10 cellular contexts compared by ENCODE assay signal in the genomic region with DNA sequence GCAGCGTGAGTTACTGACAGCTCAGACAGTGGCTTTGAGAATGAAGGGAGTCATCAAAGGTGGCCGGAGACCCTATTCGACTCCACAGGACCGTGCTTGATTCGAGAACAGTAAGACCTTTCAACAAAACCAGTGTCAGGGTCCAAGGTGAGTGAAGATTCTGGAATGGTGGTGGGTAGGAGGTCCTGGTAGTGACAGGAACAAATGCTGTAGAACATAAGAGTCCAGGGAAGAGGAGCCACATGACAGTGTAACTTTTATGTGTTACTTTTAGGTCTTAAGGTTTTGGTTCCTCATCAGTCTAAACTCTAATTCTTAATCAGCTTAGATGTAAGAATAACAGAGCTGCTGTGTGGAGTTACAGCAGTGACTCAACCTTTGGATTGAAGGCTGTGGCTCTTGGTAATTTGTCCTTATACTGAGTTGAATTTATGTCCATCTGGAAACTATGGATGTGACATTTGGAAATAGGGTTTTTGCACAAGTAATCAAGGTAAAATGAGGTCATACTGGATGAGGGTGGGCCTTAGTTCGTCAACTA. TPM values are rescaled to one million over a fixed set of nuclear protein-coding genes. Genes with fewer than 3 reads are reported as not detected.
DNase-seq lines count a peak whose midpoint lies in the region; ATAC-seq and TF ChIP-seq lines count a peak whose summit lies in the region.
"Had no signal": no experiment of that assay in that cellular context is flagged by ENCODE, and none has a peak within 500 bp of the region (broad histone marks: within the 10 kb centered on the region; RNA-seq: fewer than 3 reads in every experiment).

No MANE protein-coding gene starts in this region.

- no peak for ATAC-seq in psoas muscle
- ATAC-seq in aorta (ENCODE audit: low FRiP score) = no peak

- no peaks in the 10 kb centered on the region for H3K27me3 ChIP-seq in GM06990 (replicated peaks; ENCODE audit: control insufficient read depth, insufficient read depth, low read length)
- H3K27me3 ChIP-seq in psoas muscle (ENCODE audit: insufficient read depth in 3 of 3, low read length in 2 of 3) = no peaks in the 10 kb centered on the region
- no peaks in the 10 kb centered on the region for H3K27me3 ChIP-seq in aorta (ENCODE audit: control insufficient read depth in 1 of 2, insufficient read depth in 2 of 2, low read length in 1 of 2)
- H3K27me3 ChIP-seq: pancreas had no signal

- peaks cover 19% of the 10 kb centered on the region for H3K4me1 ChIP-seq in psoas muscle
- peaks cover 0 to 3% of the 10 kb centered on the region in 2 donors for H3K4me1 ChIP-seq in aorta (ENCODE audit: control insufficient read depth in 1 of 2, insufficient read depth in 2 of 2, low read length in 2 of 2)

- no peak for DNase-seq in GM06990 (ENCODE audit: extremely low read depth, insufficient read length)
- no peak for DNase-seq in NB4 (ENCODE audit: low read depth)
- peak; percentile 8 for DNase-seq in chondrocyte (ENCODE audit: low spot score)
- no peak for DNase-seq in psoas muscle
- no peak for DNase-seq in aorta
- DNase-seq in DMS53 (lab: John Stamatoyannopoulos, UW) = no peak
- DNase-seq in NCI-H1694 treated with DMSO at 0.1 percent for 48 hours (lab: John Stamatoyannopoulos, UW) = no peak
- DNase-seq: hippocampal formation, NCI-H1436 had no signal

- WGBS in psoas muscle, 3 donors = 86 to 88% (median 87%) methylated on average over 6 of the region's 6 CpGs
- 83 to 88% methylated on average over 6 of the region's 6 CpGs for WGBS in aorta, 2 donors

- no peaks in the 10 kb centered on the region for H3K36me3 Mint-ChIP-seq in chondrocyte (ENCODE audit: low read depth)

- peaks cover 49% of the 10 kb centered on the region for H3K4me1 Mint-ChIP-seq in chondrocyte (ENCODE audit: low read depth)

- no peaks in the 10 kb centered on the region for H3K9me3 ChIP-seq in psoas muscle
- H3K9me3 ChIP-seq in aorta (ENCODE audit: control insufficient read depth, low read length) = no peaks in the 10 kb centered on the region
- H3K9me3 ChIP-seq: pancreas had no signal

- no peaks in the 10 kb centered on the region for H3K27me3 Mint-ChIP-seq in chondrocyte (ENCODE audit: low read depth)

- H3K27ac ChIP-seq in psoas muscle (peak overlapping the region; percentile 96), aorta (ENCODE audit: low read depth in 1 of 2, low read length in 2 of 2) (no peak overlapping the region)

- intact Hi-C loops in psoas muscle (cut with DNase I) (no loop called here), aorta (cut with DNase I) (no loop called here)

- H3K27ac Mint-ChIP-seq in chondrocyte (ENCODE audit: unreplicated experiment) = peak overlapping the region; percentile 10

- TF ChIP-seq CTCF in GM06990 (IDR thresholded peaks at IDR 0.05; ENCODE audit: insufficient read depth, low read length, poor library complexity, severe bottlenecking) = no peak
- TF ChIP-seq CTCF in NB4 (IDR thresholded peaks at IDR 0.05; ENCODE audit: low read depth, low read length) = no peak
- TF ChIP-seq CTCF in chondrocyte (IDR thresholded peaks at IDR 0.05) = no peak
- TF ChIP-seq CTCF in psoas muscle (IDR thresholded peaks at IDR 0.05) = no peak

- H3K9me3 Mint-ChIP-seq in chondrocyte (ENCODE audit: low read depth) = no peaks in the 10 kb centered on the region

- TF ChIP-seq POLR2A in NB4 (IDR thresholded peaks at IDR 0.05; ENCODE audit: extremely low read depth, insufficient read length) = no peak

- peaks cover 5% of the 10 kb centered on the region for H3K36me3 ChIP-seq in GM06990 (ENCODE audit: control insufficient read depth, insufficient read depth, low read length)
- peaks cover 0 to 13% of the 10 kb centered on the region in 2 donors for H3K36me3 ChIP-seq in psoas muscle (ENCODE audit: insufficient read depth in 1 of 2, low read depth in 1 of 2)
- H3K36me3 ChIP-seq in aorta (ENCODE audit: control insufficient read depth in 1 of 2, insufficient read depth in 2 of 2, low read length in 1 of 2) = no peaks in the 10 kb centered on the region
- H3K36me3 ChIP-seq: pancreas had no signal

- peak overlapping the region; percentile 99 for H3K4me3 Mint-ChIP-seq in chondrocyte (ENCODE audit: unreplicated experiment)

- peak overlapping the region; percentile 99 for H3K4me3 ChIP-seq in GM06990 (replicated peaks; ENCODE audit: low read depth, low read length)
- H3K4me3 ChIP-seq in NB4 (ENCODE audit: low read depth, low read length) = peak overlapping the region; percentile 86
- peak overlapping the region; percentile 77 for H3K4me3 ChIP-seq in psoas muscle
- H3K4me3 ChIP-seq in aorta (ENCODE audit: low read length in 2 of 2) = no peak overlapping the region

RNA-seq across cellular contexts. Expression of a gene that starts 1.8 kb away (rescaled TPM):
- total RNA-seq in chondrocyte (18.9 to 21.1 TPM (median 18.9 TPM) in 3 replicates), psoas muscle (10 to 100 TPM; 15.7 to 25.0 (median 20.6) TPM), aorta (10 to 100 TPM; 21.1 to 37.1 TPM)
- polyA plus RNA-seq in psoas muscle (10 to 100 TPM; 11.7 to 19.0 (median 14.8) TPM), aorta (10 to 100 TPM; 10.8 to 14.7 TPM)

RNA-seq across cellular contexts. Expression of a gene that starts 26.2 kb away (rescaled TPM):
- total RNA-seq in chondrocyte (28.8 to 31.8 TPM (median 29.2 TPM) in 3 replicates), psoas muscle (10 to 100 TPM; 26.9 to 38.1 (median 33.9) TPM), aorta (10 to 100 TPM; 33.8 to 38.1 TPM)
- polyA plus RNA-seq in psoas muscle (10 to 100 TPM; 13.0 to 26.8 (median 24.8) TPM), aorta (10 to 100 TPM; 20.6 to 41.6 TPM)

Comparison
In these comparisons a context has a peak if more than half of its experiments do, and no peak if none do; other contexts are left out.
1. H3K4me3 ChIP-seq: peak in GM06990 (single experiment), NB4 (single experiment) and psoas muscle (single experiment); none in aorta (0 of 2).